ENCODE assay signal across 10 cellular contexts in genomic region chr17:22467720-22468119, GRCh38.
"Had no signal": no experiment of that assay in that cellular context is flagged by ENCODE, and none has a peak within 500 bp of the region (broad histone marks: within the 10 kb centered on the region; RNA-seq: fewer than 3 reads in every experiment).

No MANE protein-coding gene starts in this region.

- H2AFZ ChIP-seq: GM23248 had no signal

- H3K36me3 ChIP-seq: HAP-1 had no signal

- FAIRE-seq: K562 had no signal

- DNase-seq: GM23248, GOT3, H7, HFFc6, IMR-90, KG1 had no signal

- H3K4me3 ChIP-seq: GM23248, HAP-1, K562 had no signal

- H3K4me1 ChIP-seq: HAP-1 had no signal

- H3K27ac ChIP-seq: GM23248, HL-60 had no signal

- H3K9ac ChIP-seq: GM23248 had no signal

- ATAC-seq: HCT116, K562 had no signal

- H3K9me3 ChIP-seq: HAP-1 had no signal
